In genomic region chr9:77176106-77176505, GRCh38 we compare ENCODE assay signal across 13 cellular contexts. TPM values are rescaled to one million over a fixed set of nuclear protein-coding genes. Genes with fewer than 3 reads are reported as not detected.
DNase-seq lines count a peak whose midpoint lies in the region; ATAC-seq and TF ChIP-seq lines count a peak whose summit lies in the region.
"Had no signal": no experiment of that assay in that cellular context is flagged by ENCODE, and none has a peak within 500 bp of the region (broad histone marks: within the 10 kb centered on the region; RNA-seq: fewer than 3 reads in every experiment).

No MANE protein-coding gene starts in this region.

- H3K27ac ChIP-seq in skeletal muscle tissue (ENCODE audit: low read depth, low read length) (peak overlapping the region; percentile 85), lower lobe of right lung (no peak overlapping the region)

- peaks cover 0 to 3% of the 10 kb centered on the region in 2 donors for H3K36me3 Mint-ChIP-seq in activated T-cell treated with anti-CD3 and anti-CD28 coated beads, Interleukin-2, amount 50 U/mL, for 72 hours (ENCODE audit: insufficient read depth in 2 of 2)
- H3K36me3 Mint-ChIP-seq in effector memory CD8-positive, alpha-beta T cell (ENCODE audit: insufficient read depth), result peaks cover 18% of the 10 kb centered on the region

- intact Hi-C loops in lower lobe of right lung (cut with DNase I), result no loop called here

- H3K27me3 Mint-ChIP-seq in activated T-cell treated with anti-CD3 and anti-CD28 coated beads, Interleukin-2, amount 50 U/mL, for 72 hours (ENCODE audit: low read depth), result no peaks in the 10 kb centered on the region
- no peaks in the 10 kb centered on the region for H3K27me3 Mint-ChIP-seq in effector memory CD8-positive, alpha-beta T cell

- DNase-seq in activated T-cell treated with anti-CD3 and anti-CD28 coated beads, Interleukin-2, amount 50 U/mL, for 72 hours, result no peak
- no peak for DNase-seq in activated T-cell treated with anti-CD3 and anti-CD28 coated beads for 4 hours
- no peak for DNase-seq in effector memory CD8-positive, alpha-beta T cell
- no peak for DNase-seq in NCI-H1694 treated with DMSO at 0.1 percent for 48 hours (lab: John Stamatoyannopoulos, UW)
- DNase-seq in lower lobe of right lung, result no peak
- DNase-seq in NCI-H1048 (lab: John Stamatoyannopoulos, UW), result no peak
- DNase-seq: ACHN; activated naive CD8-positive, alpha-beta T cell treated with anti-CD3 and anti-CD28 coated beads, Interleukin-2, amount 10 ng/mL, durations not matched to agents 7 days and 5 days; KG1; NCI-H1694; SIG-M5 had no signal

- H3K9me3 Mint-ChIP-seq in activated T-cell treated with anti-CD3 and anti-CD28 coated beads, Interleukin-2, amount 50 U/mL, for 72 hours, result no peaks in the 10 kb centered on the region
- no peaks in the 10 kb centered on the region for H3K9me3 Mint-ChIP-seq in effector memory CD8-positive, alpha-beta T cell
- H3K9me3 Mint-ChIP-seq: activated naive CD8-positive, alpha-beta T cell treated with anti-CD3 and anti-CD28 coated beads, Interleukin-2, amount 10 ng/mL, durations not matched to agents 7 days and 5 days had no signal

- peaks cover 16% of the 10 kb centered on the region for H3K4me1 Mint-ChIP-seq in activated T-cell treated with anti-CD3 and anti-CD28 coated beads, Interleukin-2, amount 50 U/mL, for 72 hours (ENCODE audit: low read depth)
- peaks cover 15 to 32% of the 10 kb centered on the region in 2 donors for H3K4me1 Mint-ChIP-seq in effector memory CD8-positive, alpha-beta T cell (ENCODE audit: low read depth in 2 of 2)

- H3K9me2 ChIP-seq in Loucy (replicated peaks; ENCODE audit: low read depth, low read length), result no peaks in the 10 kb centered on the region

- H3F3A ChIP-seq in Loucy (ENCODE audit: low read depth), result no peaks in the 10 kb centered on the region; the same call in 1 of the 2 replicates

- no peak overlapping the region; the same call in 1 of the 2 replicates for H2AFZ ChIP-seq in Loucy (ENCODE audit: low read length)

- ATAC-seq in activated T-cell treated with anti-CD3 and anti-CD28 coated beads, Interleukin-2, amount 50 U/mL, for 72 hours (replicated peaks in 1 of 2), result no peak
- ATAC-seq in effector memory CD8-positive, alpha-beta T cell (replicated peaks), result no peak
- ATAC-seq in lower lobe of right lung, result no peak

- H3K9ac ChIP-seq in Loucy (ENCODE audit: low read depth, low read length, poor library complexity, severe bottlenecking), result no peak overlapping the region
- H3K9ac ChIP-seq in skeletal muscle tissue (ENCODE audit: low read depth in 1 of 3, low read length in 3 of 3), result no peak overlapping the region

- H3K4me1 ChIP-seq in Loucy (ENCODE audit: insufficient read depth, low read length, poor library complexity, severe bottlenecking) (peaks cover 42% of the 10 kb centered on the region), skeletal muscle tissue (ENCODE audit: control insufficient read depth in 3 of 3, insufficient read depth in 3 of 3, low read length in 3 of 3) (peaks cover 14 to 34% (median 25%) of the 10 kb centered on the region in 3 donors), lower lobe of right lung (peaks cover 22% of the 10 kb centered on the region)

- peaks cover 32% of the 10 kb centered on the region for H4K20me1 ChIP-seq in Loucy (ENCODE audit: insufficient read depth, low read length, poor library complexity, severe bottlenecking)

- H3K36me3 ChIP-seq in Loucy (ENCODE audit: insufficient read depth, low read length) (no peaks in the 10 kb centered on the region), skeletal muscle tissue (ENCODE audit: control insufficient read depth in 3 of 3, insufficient read depth in 3 of 3, low read length in 3 of 3) (no peaks in the 10 kb centered on the region), lower lobe of right lung (no peaks in the 10 kb centered on the region)

- H3K4me3 Mint-ChIP-seq in activated T-cell treated with anti-CD3 and anti-CD28 coated beads, Interleukin-2, amount 50 U/mL, for 72 hours, result peak overlapping the region; percentile 94 to 96
- peak overlapping the region; percentile 92 to 97 for H3K4me3 Mint-ChIP-seq in effector memory CD8-positive, alpha-beta T cell

- H3K4me2 ChIP-seq in Loucy (ENCODE audit: low read depth, low read length, poor library complexity, severe bottlenecking), result peak overlapping the region; percentile 66

- no peak for TF ChIP-seq CTCF in Loucy (conservative IDR thresholded peaks at IDR 0.05; ENCODE audit: low read length)
- TF ChIP-seq CTCF in lower lobe of right lung (IDR thresholded peaks at IDR 0.05), result no peak

- H3K4me3 ChIP-seq in Loucy (ENCODE audit: low read length, poor library complexity, severe bottlenecking) (no peak overlapping the region), skeletal muscle tissue (ENCODE audit: low read length in 3 of 3) (no peak overlapping the region), lower lobe of right lung (no peak overlapping the region)

- H3K27ac Mint-ChIP-seq in activated T-cell treated with anti-CD3 and anti-CD28 coated beads, Interleukin-2, amount 50 U/mL, for 72 hours, result peak overlapping the region; percentile 48
- H3K27ac Mint-ChIP-seq in effector memory CD8-positive, alpha-beta T cell, result peak overlapping the region; percentile 74 to 95

- H3K27me3 ChIP-seq in Loucy (ENCODE audit: insufficient read depth, low read length, poor library complexity, severe bottlenecking) (no peaks in the 10 kb centered on the region), skeletal muscle tissue (ENCODE audit: control insufficient read depth in 3 of 3, insufficient read depth in 3 of 3, low read length in 3 of 3) (no peaks in the 10 kb centered on the region), lower lobe of right lung (ENCODE audit: low read depth) (no peaks in the 10 kb centered on the region)

- H3K9me3 ChIP-seq in Loucy (ENCODE audit: insufficient read depth, low read depth, low read length), result no peaks in the 10 kb centered on the region
- H3K9me3 ChIP-seq in skeletal muscle tissue (ENCODE audit: control insufficient read depth in 3 of 3, low read length in 3 of 3), result no peaks in the 10 kb centered on the region
- no peaks in the 10 kb centered on the region for H3K9me3 ChIP-seq in lower lobe of right lung

- H3K79me2 ChIP-seq in Loucy (ENCODE audit: insufficient read depth, low read length), result peaks cover 35% of the 10 kb centered on the region

RNA-seq across cellular contexts. Expression of gene VPS13A, which starts 1.2 kb away (rescaled TPM):
- 10 to 100 TPM; 29.7 to 30.1 TPM for total RNA-seq in activated T-cell treated with anti-CD3 and anti-CD28 coated beads, Interleukin-2, amount 50 U/mL, for 72 hours
- total RNA-seq in skeletal muscle tissue (36.0 TPM), lower lobe of right lung (37.8 TPM)
